Comparison of ENCODE assay signal across 3 cellular contexts in genomic region chr3:37435572-37435971, GRCh38.
TF ChIP-seq lines count a peak whose summit lies in the region.

No MANE protein-coding gene starts in this region.

TF ChIP-seq in GM23338, 12 proteins besides CTCF, POLR2A, EP300 and RAD21 (continued from another document):
- TF ChIP-seq REST (IDR thresholded peaks at IDR 0.05; ENCODE audit: unreplicated experiment), result no peak
- TF ChIP-seq EZH2phosphoT487 (IDR thresholded peaks at IDR 0.05; ENCODE audit: unreplicated experiment), result no peak

TF ChIP-seq in WTC11, 78 proteins besides CTCF, POLR2A, EP300 and RAD21 (continued from another document):
- TF ChIP-seq AFF4 (CRISPR knock-in tag; IDR thresholded peaks at IDR 0.05; ENCODE audit: borderline replicate concordance) (no peak), ZNF263 (CRISPR knock-in tag; IDR thresholded peaks at IDR 0.05; ENCODE audit: low read depth) (no peak), HMGXB4 (CRISPR knock-in tag; IDR thresholded peaks at IDR 0.05) (no peak), ZNF425 (CRISPR knock-in tag; conservative IDR thresholded peaks at IDR 0.05) (no peak), ZNF396 (CRISPR knock-in tag; IDR thresholded peaks at IDR 0.05; ENCODE audit: borderline replicate concordance) (no peak), CREM (CRISPR knock-in tag; IDR thresholded peaks at IDR 0.05) (no peak), PREB (CRISPR knock-in tag; IDR thresholded peaks at IDR 0.05; ENCODE audit: borderline replicate concordance) (no peak), IRF1 (CRISPR knock-in tag; IDR thresholded peaks at IDR 0.05) (no peak), GRHL2 (CRISPR knock-in tag; IDR thresholded peaks at IDR 0.05; ENCODE audit: insufficient replicate concordance, severe bottlenecking) (no peak)

TF ChIP-seq in SK-N-SH, 30 proteins besides CTCF, POLR2A, EP300 and RAD21 (continued from another document):
- no peak for TF ChIP-seq USF2 (IDR thresholded peaks at IDR 0.05; ENCODE audit: borderline replicate concordance, low read depth, low read length)
